ENCODE assay signal across 31 cellular contexts in the genomic region with DNA sequence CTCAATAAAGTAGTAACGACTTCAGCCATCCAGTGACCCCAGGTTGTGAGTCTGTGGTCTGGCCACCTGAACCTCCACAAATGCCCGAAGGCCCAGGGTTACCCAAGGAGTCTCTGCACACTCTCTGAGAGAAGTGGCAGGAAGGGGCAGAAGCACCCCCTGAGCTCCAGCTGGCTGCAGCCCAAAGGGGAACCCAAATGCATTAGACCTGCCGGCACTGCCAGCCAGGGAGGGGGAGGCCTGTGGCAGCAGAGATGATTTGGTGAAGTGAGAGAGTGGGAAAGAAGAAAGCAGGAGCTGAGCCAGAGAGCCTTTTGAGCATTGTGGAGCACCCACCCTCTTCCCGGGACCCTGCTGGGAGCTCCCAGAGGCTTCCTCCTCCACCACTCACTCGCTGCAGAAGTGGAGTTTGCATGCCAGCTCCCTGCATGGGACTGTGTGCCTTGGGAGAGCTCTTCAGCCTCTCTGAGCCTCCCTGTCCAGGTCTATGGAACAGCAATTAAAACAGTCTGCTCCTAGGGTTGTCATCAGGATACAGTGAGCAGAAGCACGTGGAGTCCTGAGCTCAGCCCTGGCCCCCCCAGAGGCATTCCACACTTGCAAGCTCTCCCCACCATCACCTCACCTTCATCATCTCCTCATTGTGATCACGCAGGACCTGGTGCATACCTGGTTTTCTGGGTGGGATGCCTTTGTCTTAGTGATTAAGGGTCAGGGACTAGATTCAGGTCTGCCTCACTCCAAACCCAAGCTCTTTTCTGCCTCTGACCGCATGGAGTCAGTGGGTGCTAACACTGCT. TPM values are rescaled to one million over a fixed set of nuclear protein-coding genes. Genes with fewer than 3 reads are reported as not detected.
DNase-seq lines count a peak whose midpoint lies in the region; ATAC-seq and TF ChIP-seq lines count a peak whose summit lies in the region.
"Had no signal": no experiment of that assay in that cellular context is flagged by ENCODE, and none has a peak within 500 bp of the region (broad histone marks: within the 10 kb centered on the region; RNA-seq: fewer than 3 reads in every experiment).

No MANE protein-coding gene starts in this region.

- no peak for ATAC-seq in activated CD8-positive, alpha-beta memory T cell treated with anti-CD3 and anti-CD28 coated beads, Interleukin-2, amount 10 ng/mL, durations not matched to agents 7 days and 5 days
- no peak for ATAC-seq in thoracic aorta (ENCODE audit: insufficient number of reproducible peaks, low FRiP score, low read depth)
- ATAC-seq: effector memory CD8-positive, alpha-beta T cell; left lung; stimulated activated effector memory CD8-positive, alpha-beta T cell treated with anti-CD3 and anti-CD28 coated beads, Interleukin-12 subunit alpha, Interleukin-12 subunit beta, amount 100 ng/mL, for 72 hours had no signal

- TF ChIP-seq CTCF in chondrocyte (IDR thresholded peaks at IDR 0.05) (no peak), thoracic aorta (IDR thresholded peaks at IDR 0.05) (no peak)

- peaks cover 52% of the 10 kb centered on the region for H3K4me1 ChIP-seq in muscle layer of colon (ENCODE audit: insufficient read depth, low read length)
- H3K4me1 ChIP-seq in thoracic aorta (ENCODE audit: control insufficient read depth in 1 of 2, low read depth in 2 of 2): peaks cover 36 to 66% of the 10 kb centered on the region in 2 donors

- H3K27ac ChIP-seq in muscle layer of colon (ENCODE audit: low read depth, low read length) (peak overlapping the region; percentile 81), thoracic aorta (peak overlapping the region; percentile 44 to 90)
- H3K27ac ChIP-seq: left lung, VCaP had no signal

- H3K36me3 Mint-ChIP-seq in activated CD8-positive, alpha-beta memory T cell treated with anti-CD3 and anti-CD28 coated beads, Interleukin-2, amount 10 ng/mL, durations not matched to agents 7 days and 5 days: no peaks in the 10 kb centered on the region
- H3K36me3 Mint-ChIP-seq in chondrocyte (ENCODE audit: low read depth): no peaks in the 10 kb centered on the region
- H3K36me3 Mint-ChIP-seq: activated naive CD4-positive, alpha-beta T cell treated with anti-CD3 and anti-CD28 coated beads, Interleukin-2, amount 10 ng/mL, durations not matched to agents 7 days and 5 days; stimulated activated effector memory CD8-positive, alpha-beta T cell treated with anti-CD3 and anti-CD28 coated beads, Interleukin-12 subunit alpha, Interleukin-12 subunit beta, amount 100 ng/mL, for 72 hours had no signal

- CTCF ChIA-PET in activated CD8-positive, alpha-beta memory T cell treated with anti-CD3 and anti-CD28 coated beads, Interleukin-2, amount 10 ng/mL, durations not matched to agents 7 days and 5 days (lab: Charles Lee): no interaction called here

- H3K9me3 ChIP-seq in muscle layer of colon (ENCODE audit: low read length) (no peaks in the 10 kb centered on the region), thoracic aorta (no peaks in the 10 kb centered on the region)
- H3K9me3 ChIP-seq: left lung, prostate gland had no signal

- no peaks in the 10 kb centered on the region for H3K27me3 ChIP-seq in muscle layer of colon (ENCODE audit: control insufficient read depth in 1 of 2, insufficient read depth in 2 of 2, low read length in 2 of 2)
- no peaks in the 10 kb centered on the region for H3K27me3 ChIP-seq in thoracic aorta (replicated peaks; ENCODE audit: insufficient read depth)
- H3K27me3 ChIP-seq: left lung had no signal

- no peak overlapping the region for H3K9ac ChIP-seq in muscle layer of colon (ENCODE audit: low read length)

- H3K27ac Mint-ChIP-seq in activated CD8-positive, alpha-beta memory T cell treated with anti-CD3 and anti-CD28 coated beads, Interleukin-2, amount 10 ng/mL, durations not matched to agents 7 days and 5 days: no peak overlapping the region
- H3K27ac Mint-ChIP-seq in chondrocyte (ENCODE audit: unreplicated experiment): peak overlapping the region; percentile 13
- H3K27ac Mint-ChIP-seq: activated naive CD4-positive, alpha-beta T cell treated with anti-CD3 and anti-CD28 coated beads, Interleukin-2, amount 10 ng/mL, durations not matched to agents 7 days and 5 days; activated T-helper 1 cell treated with anti-CD3 and anti-CD28 coated beads, Interleukin-12 subunit alpha, Interleukin-12 subunit beta, Interleukin-2, Interleukin-4 antibody, amounts not matched to agents 30 ng/mL and 10 ng/mL and 1 ng/mL, durations not matched to agents 14 hours and 24 hours and 36 hours; stimulated activated effector memory CD8-positive, alpha-beta T cell treated with anti-CD3 and anti-CD28 coated beads, Interleukin-12 subunit alpha, Interleukin-12 subunit beta, amount 100 ng/mL, for 72 hours had no signal

- DNase-seq in activated CD8-positive, alpha-beta memory T cell treated with anti-CD3 and anti-CD28 coated beads, Interleukin-2, amount 10 ng/mL, durations not matched to agents 7 days and 5 days: peak; percentile 36
- DNase-seq in activated CD8-positive, alpha-beta memory T cell treated with anti-CD3 and anti-CD28 coated beads, Interleukin-2, amount 50 U/mL, for 48 hours: no peak
- DNase-seq in chondrocyte (ENCODE audit: low spot score) (peak; percentile 43), thoracic aorta (ENCODE audit: low spot score) (no peak), NCI-H774 (lab: John Stamatoyannopoulos, UW) (no peak), DMS114 treated with DMSO at 0.1 percent for 48 hours (lab: John Stamatoyannopoulos, UW; ENCODE audit: unreplicated experiment) (no peak)
- no peak for DNase-seq in central memory CD4-positive, alpha-beta T cell
- DNase-seq: 8988T; activated CD4-positive, alpha-beta T cell treated with anti-CD3 and anti-CD28 coated beads for 48 hours; activated naive CD4-positive, alpha-beta T cell treated with anti-CD3 and anti-CD28 coated beads, Interleukin-2, amount 10 ng/mL, durations not matched to agents 7 days and 5 days; C1 segment of cervical spinal cord; DND-41; effector memory CD8-positive, alpha-beta T cell; erythroblast; GF-D8; GOT3; mesendoderm; NCI-H1048; NCI-H446 treated with DMSO at 0.1 percent for 48 hours; SIG-M5; stimulated activated CD4-positive, alpha-beta T cell treated with anti-CD3 and anti-CD28 coated beads, Interleukin-15, amount 100 ng/mL, for 24 hours; stimulated activated CD4-positive, alpha-beta T cell treated with anti-CD3 and anti-CD28 coated beads, Interleukin-4, amount 100 ng/mL, for 4 hours; T-helper 9 cell had no signal

- no peak overlapping the region for H3K4me3 ChIP-seq in muscle layer of colon (ENCODE audit: low read depth in 1 of 2, low read length in 2 of 2)
- peak overlapping the region; percentile 11 for H3K4me3 ChIP-seq in thoracic aorta
- H3K4me3 ChIP-seq: coronary artery, left lung, prostate gland had no signal

- H3K27me3 Mint-ChIP-seq in activated CD8-positive, alpha-beta memory T cell treated with anti-CD3 and anti-CD28 coated beads, Interleukin-2, amount 10 ng/mL, durations not matched to agents 7 days and 5 days: no peaks in the 10 kb centered on the region
- no peaks in the 10 kb centered on the region for H3K27me3 Mint-ChIP-seq in chondrocyte (ENCODE audit: low read depth)
- H3K27me3 Mint-ChIP-seq: effector memory CD8-positive, alpha-beta T cell had no signal

- no peaks in the 10 kb centered on the region for H3K4me1 Mint-ChIP-seq in activated CD8-positive, alpha-beta memory T cell treated with anti-CD3 and anti-CD28 coated beads, Interleukin-2, amount 10 ng/mL, durations not matched to agents 7 days and 5 days
- peaks cover 55% of the 10 kb centered on the region for H3K4me1 Mint-ChIP-seq in chondrocyte (ENCODE audit: low read depth)
- H3K4me1 Mint-ChIP-seq: activated naive CD4-positive, alpha-beta T cell treated with anti-CD3 and anti-CD28 coated beads, Interleukin-2, amount 10 ng/mL, durations not matched to agents 7 days and 5 days had no signal

- H3K9me3 Mint-ChIP-seq in activated CD8-positive, alpha-beta memory T cell treated with anti-CD3 and anti-CD28 coated beads, Interleukin-2, amount 10 ng/mL, durations not matched to agents 7 days and 5 days (ENCODE audit: low read depth): no peaks in the 10 kb centered on the region
- no peaks in the 10 kb centered on the region for H3K9me3 Mint-ChIP-seq in chondrocyte (ENCODE audit: low read depth)
- H3K9me3 Mint-ChIP-seq: activated naive CD4-positive, alpha-beta T cell treated with anti-CD3 and anti-CD28 coated beads, Interleukin-2, amount 10 ng/mL, durations not matched to agents 7 days and 5 days; activated T-helper 1 cell treated with anti-CD3 and anti-CD28 coated beads, Interleukin-12 subunit alpha, Interleukin-12 subunit beta, Interleukin-2, Interleukin-4 antibody, amounts not matched to agents 30 ng/mL and 10 ng/mL and 1 ng/mL, durations not matched to agents 14 hours and 24 hours and 36 hours; effector memory CD8-positive, alpha-beta T cell; stimulated activated effector memory CD8-positive, alpha-beta T cell treated with anti-CD3 and anti-CD28 coated beads, Interleukin-12 subunit alpha, Interleukin-12 subunit beta, amount 100 ng/mL, for 72 hours had no signal

- no peak overlapping the region for H3K4me3 Mint-ChIP-seq in activated CD8-positive, alpha-beta memory T cell treated with anti-CD3 and anti-CD28 coated beads, Interleukin-2, amount 10 ng/mL, durations not matched to agents 7 days and 5 days
- no peak overlapping the region for H3K4me3 Mint-ChIP-seq in chondrocyte (ENCODE audit: unreplicated experiment)
- H3K4me3 Mint-ChIP-seq: activated naive CD4-positive, alpha-beta T cell treated with anti-CD3 and anti-CD28 coated beads, Interleukin-2, amount 10 ng/mL, durations not matched to agents 7 days and 5 days; activated T-helper 1 cell treated with anti-CD3 and anti-CD28 coated beads, Interleukin-12 subunit alpha, Interleukin-12 subunit beta, Interleukin-2, Interleukin-4 antibody, amounts not matched to agents 30 ng/mL and 10 ng/mL and 1 ng/mL, durations not matched to agents 14 hours and 24 hours and 36 hours; effector memory CD8-positive, alpha-beta T cell; stimulated activated effector memory CD8-positive, alpha-beta T cell treated with anti-CD3 and anti-CD28 coated beads, Interleukin-12 subunit alpha, Interleukin-12 subunit beta, amount 100 ng/mL, for 72 hours had no signal

- H3K36me3 ChIP-seq in muscle layer of colon (ENCODE audit: insufficient read depth, low read length): no peaks in the 10 kb centered on the region
- no peaks in the 10 kb centered on the region for H3K36me3 ChIP-seq in thoracic aorta
- H3K36me3 ChIP-seq: left lung, prostate gland had no signal

RNA-seq across cellular contexts. Expression of a gene that starts 13.8 kb away (rescaled TPM):
- total RNA-seq in activated CD8-positive, alpha-beta memory T cell treated with anti-CD3 and anti-CD28 coated beads, Interleukin-2, amount 10 ng/mL, durations not matched to agents 7 days and 5 days: not detected
- total RNA-seq in chondrocyte: 26.7 to 39.7 TPM (median 39.0 TPM) in 3 replicates
- total RNA-seq in thoracic aorta: 10 to 100 TPM; 18.6 to 49.1 TPM
- total RNA-seq: activated CD8-positive, alpha-beta memory T cell treated with anti-CD3 and anti-CD28 coated beads for 36 hours; activated T-helper 1 cell treated with anti-CD3 and anti-CD28 coated beads, Interleukin-12 subunit alpha, Interleukin-12 subunit beta, Interleukin-2, Interleukin-4 antibody, amounts not matched to agents 30 ng/mL and 10 ng/mL and 1 ng/mL, durations not matched to agents 14 hours and 24 hours and 36 hours had no signal

Comparison
In these comparisons a context has a peak if more than half of its experiments do, and no peak if none do; other contexts are left out.
1. DNase-seq: peak in activated CD8-positive, alpha-beta memory T cell treated with anti-CD3 and anti-CD28 coated beads, Interleukin-2, amount 10 ng/mL, durations not matched to agents 7 days and 5 days (single experiment) and chondrocyte (single experiment); none in activated CD8-positive, alpha-beta memory T cell treated with anti-CD3 and anti-CD28 coated beads, Interleukin-2, amount 50 U/mL, for 48 hours (single experiment), thoracic aorta (single experiment), NCI-H774 (single experiment), central memory CD4-positive, alpha-beta T cell (single experiment) and DMS114 treated with DMSO at 0.1 percent for 48 hours (single experiment).
2. RNA of a gene that starts 13.8 kb away (total RNA-seq): 18.6 to 49.1 TPM in thoracic aorta and 26.7 to 39.7 TPM in chondrocyte; not detected in activated CD8-positive, alpha-beta memory T cell treated with anti-CD3 and anti-CD28 coated beads, Interleukin-2, amount 10 ng/mL, durations not matched to agents 7 days and 5 days; every median in the first group is over 10 times any median in the second.